8 cellular contexts compared by ENCODE assay signal in the genomic region with DNA sequence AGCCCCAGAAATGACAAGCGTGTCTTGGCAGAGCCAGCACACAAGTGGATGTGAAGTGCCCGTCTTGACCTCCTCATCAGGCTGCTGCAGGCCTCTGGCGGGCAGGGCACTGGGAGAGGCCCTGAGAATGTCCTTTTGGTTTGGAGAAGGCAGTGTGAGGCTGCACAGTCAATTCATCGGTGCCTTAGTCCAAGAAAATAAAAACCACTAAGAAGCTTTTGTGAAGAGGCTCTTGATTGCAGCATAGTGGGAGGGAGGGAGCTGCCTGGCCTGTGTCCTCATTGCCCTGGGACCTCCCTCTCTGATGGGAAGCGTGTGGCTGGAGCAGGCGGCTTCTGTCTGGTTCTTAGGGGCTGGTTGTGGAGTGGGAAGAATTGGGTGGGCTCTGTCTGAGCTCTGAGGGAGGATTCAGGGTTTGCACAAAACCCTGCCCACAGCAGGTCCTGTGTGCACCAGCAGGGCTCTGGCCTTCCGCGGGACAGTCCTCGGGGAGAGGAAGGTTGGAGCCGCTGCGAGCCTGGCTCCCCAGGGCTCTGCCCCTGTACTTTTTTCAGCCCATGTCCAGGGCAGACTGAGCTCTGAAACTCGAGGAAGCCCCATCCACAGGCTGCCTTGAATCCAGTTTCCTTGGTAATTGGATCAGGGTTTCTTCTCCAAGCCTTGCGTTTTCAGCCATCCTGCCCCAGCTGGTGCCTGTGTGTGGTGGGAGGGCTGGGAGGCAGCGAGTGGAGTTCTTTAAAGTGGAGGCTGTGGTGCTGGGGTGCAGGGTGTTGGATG. TPM values are rescaled to one million over a fixed set of nuclear protein-coding genes. Genes with fewer than 3 reads are reported as not detected.
A peak's percentile ranks its signal among the peaks of the same experiment; 100 is the strongest.
DNase-seq lines count a peak whose midpoint lies in the region; ATAC-seq, FAIRE-seq and TF ChIP-seq lines count a peak whose summit lies in the region.

No MANE protein-coding gene starts in this region.

- CTCF ChIA-PET in Calu3 (lab: Charles Lee), result interaction anchor here (0.6 to 0.9 kb wide), 3 partner anchors 38 to 212 kb away, joined by 3 read pairs; partner anchors contain the start of genes FAM221B and TMEM8B
- CTCF ChIA-PET in SK-N-SH (lab: Yijun Ruan, JAX), result interaction anchor here (0.6 to 7.0 kb wide), 7 partner anchors 36 to 548 kb away, joined by 3 to 94 read pairs (median 3); partner anchors contain the start of gene GLIPR2

- H3K9me3 ChIP-seq in SK-N-SH, result no peaks in the 10 kb centered on the region

- TF ChIP-seq EP300 in SK-N-SH (IDR thresholded peaks at IDR 0.05; ENCODE audit: borderline replicate concordance in 1 of 2, low read depth in 1 of 2, low read length in 1 of 2), result no peak

- H3K36me3 ChIP-seq in SK-N-SH (replicated peaks in 1 of 2; ENCODE audit: control insufficient read depth in 1 of 2, insufficient read depth in 2 of 2, low read length in 1 of 2), result no peaks in the 10 kb centered on the region
- H3K36me3 ChIP-seq in rectal smooth muscle tissue (ENCODE audit: control insufficient read depth, insufficient read depth, low read length), result no peaks in the 10 kb centered on the region

- ATAC-seq in GM21390 (IDR thresholded peaks at IDR 0.05; ENCODE audit: unreplicated experiment), result no peak

- H3K4me2 ChIP-seq in SK-N-SH, result peak overlapping the region; percentile 50

- no peaks in the 10 kb centered on the region for H3K36me3 Mint-ChIP-seq in Calu3 (ENCODE audit: insufficient read depth, unreplicated experiment)

- peak; percentile 4 for DNase-seq in Calu3
- DNase-seq in SK-N-SH, result no peak
- peak; percentile 69 for DNase-seq in glomerular visceral epithelial cell (ENCODE audit: extremely low spot score)
- DNase-seq in GM12891 (ENCODE audit: insufficient read length, low spot score), result no peak
- no peak for DNase-seq in inferior parietal cortex (ENCODE audit: extremely low spot score)
- DNase-seq in NCI-H2081 (lab: John Stamatoyannopoulos, UW), result no peak

- H3K4me1 ChIP-seq in SK-N-SH (ENCODE audit: control insufficient read depth in 1 of 2, insufficient read depth in 2 of 2, low read depth in 1 of 2, low read length in 1 of 2) (peaks cover 38 to 46% of the 10 kb centered on the region in 2 experiments; a peak in 3 of 4 replicates), rectal smooth muscle tissue (ENCODE audit: control insufficient read depth, insufficient read depth, low read length) (peaks cover 42% of the 10 kb centered on the region)

- no peak overlapping the region for H3K4me3 Mint-ChIP-seq in Calu3 (ENCODE audit: low read depth, unreplicated experiment)

- peaks cover 54% of the 10 kb centered on the region for H3K4me1 Mint-ChIP-seq in Calu3 (ENCODE audit: low read depth, unreplicated experiment)

- TF ChIP-seq CTCF in Calu3 (IDR thresholded peaks at IDR 0.05; ENCODE audit: unreplicated experiment) (no peak), SK-N-SH (IDR thresholded peaks at IDR 0.05) (no peak)

- peaks cover 37% of the 10 kb centered on the region for H3F3A ChIP-seq in SK-N-SH (replicated peaks; ENCODE audit: insufficient read depth)

- FAIRE-seq in GM12891 (lab: Jason Lieb, UNC), result no peak

- H3K9me2 ChIP-seq in SK-N-SH, result no peaks in the 10 kb centered on the region

- 49% methylated on average over 6 of the region's 14 CpGs for WGBS in SK-N-SH (ENCODE audit: low lambda C conversion rate)

- POLR2A ChIA-PET in SK-N-SH (lab: Yijun Ruan, JAX), result no interaction called here

- H3K27ac Mint-ChIP-seq in Calu3 (ENCODE audit: unreplicated experiment), result peak overlapping the region; percentile 50

- H4K20me1 ChIP-seq in SK-N-SH (ENCODE audit: insufficient read depth), result no peaks in the 10 kb centered on the region

- H3K4me3 ChIP-seq in SK-N-SH (ENCODE audit: low read depth in 2 of 2, low read length in 1 of 2) (no peak overlapping the region), rectal smooth muscle tissue (ENCODE audit: low read length) (peak overlapping the region; percentile 43)

- intact Hi-C loops in Calu3 (cut with micrococcal nuclease; ENCODE audit: unreplicated experiment), result no loop called here

- H3K9me3 Mint-ChIP-seq in Calu3 (ENCODE audit: low read depth, unreplicated experiment), result no peaks in the 10 kb centered on the region

- H3K27ac ChIP-seq in SK-N-SH (ENCODE audit: low read depth in 2 of 2, low read length in 1 of 2) (peak overlapping the region; percentile 89 to 98), rectal smooth muscle tissue (ENCODE audit: low read depth, low read length) (peak overlapping the region; percentile 92)

- TF ChIP-seq RAD21 in SK-N-SH (IDR thresholded peaks at IDR 0.05; ENCODE audit: low read length), result no peak

- no peaks in the 10 kb centered on the region; the same call in 1 of the 2 replicates for H3K79me2 ChIP-seq in SK-N-SH (ENCODE audit: insufficient read depth)

- H3K27me3 Mint-ChIP-seq in Calu3 (ENCODE audit: unreplicated experiment), result no peaks in the 10 kb centered on the region

- BruUV-seq in Calu3 (replicated peaks; lab: Mats Ljungman, UMichigan), result no TSS peak

- H3K27me3 ChIP-seq in SK-N-SH (ENCODE audit: insufficient read depth), result no peaks in the 10 kb centered on the region
- no peaks in the 10 kb centered on the region for H3K27me3 ChIP-seq in rectal smooth muscle tissue (ENCODE audit: control insufficient read depth, insufficient read depth, low read length)

- 0 out of 2 replicates have a peak overlapping the region, but pooled peaks have one; percentile 6 for H2AFZ ChIP-seq in SK-N-SH (ENCODE audit: low read depth)

- no peak for TF ChIP-seq POLR2A in GM12891 (IDR thresholded peaks at IDR 0.05; ENCODE audit: low read depth, low read length)

- H3K9ac ChIP-seq in SK-N-SH, result peak overlapping the region; percentile 68
- no peak overlapping the region for H3K9ac ChIP-seq in rectal smooth muscle tissue (ENCODE audit: low read length)

TF ChIP-seq in SK-N-SH, 30 proteins besides CTCF, POLR2A, EP300 and RAD21 (continues in another document):
- TF ChIP-seq MEF2A (IDR thresholded peaks at IDR 0.05; ENCODE audit: borderline replicate concordance, low read depth) (no peak), SMC3 (IDR thresholded peaks at IDR 0.05; ENCODE audit: low read depth, low read length) (no peak)

TF ChIP-seq in GM12891, 5 proteins besides CTCF, POLR2A, EP300 and RAD21:
- no peak for TF ChIP-seq PAX5 (IDR thresholded peaks at IDR 0.05; ENCODE audit: insufficient read depth, low read length, severe bottlenecking)

RNA-seq across cellular contexts. Expression of gene HRCT1, which starts 1.1 kb away (rescaled TPM):
- total RNA-seq in Calu3 (2022), result 0.69 and 0.90 TPM in 2 replicates
- 2.0 and 3.0 TPM in 2 replicates for polyA plus RNA-seq in SK-N-SH (2012; rRNA removed)
- polyA plus RNA-seq in SK-N-SH (2012; cell fraction: cytosol; rRNA removed), result 1.9 and 2.0 TPM in 2 replicates
- polyA plus RNA-seq in SK-N-SH (2012; cell fraction: nucleus; rRNA removed), result 1.5 and 2.7 TPM in 2 replicates
- polyA plus RNA-seq in GM12891 (2012; ENCODE audit: low read depth, missing spikeins), result not detected

RNA-seq across cellular contexts. Expression of gene SPAAR, which starts 2.2 kb away (rescaled TPM):
- not detected in 2 replicates for total RNA-seq in Calu3 (2022)
- polyA plus RNA-seq in SK-N-SH (2012; rRNA removed), result 0.11 and 0.13 TPM in 2 replicates
- polyA plus RNA-seq in SK-N-SH (2012; cell fraction: cytosol; rRNA removed), result 0.04 and 0.07 TPM in 2 replicates
- 0.23 and 0.24 TPM in 2 replicates for polyA plus RNA-seq in SK-N-SH (2012; cell fraction: nucleus; rRNA removed)
- not detected for polyA plus RNA-seq in GM12891 (2012; ENCODE audit: low read depth, missing spikeins)

RNA-seq across cellular contexts. Expression of gene OR13J1, which starts 36.9 kb away (rescaled TPM):
- not detected in 2 replicates for total RNA-seq in Calu3 (2022)
- not detected in 2 replicates for polyA plus RNA-seq in SK-N-SH (2012; rRNA removed)
- polyA plus RNA-seq in SK-N-SH (2012; cell fraction: cytosol; rRNA removed), result not detected in 2 replicates
- not detected in 2 replicates for polyA plus RNA-seq in SK-N-SH (2012; cell fraction: nucleus; rRNA removed)
- not detected for polyA plus RNA-seq in GM12891 (2012; ENCODE audit: low read depth, missing spikeins)

RNA-seq across cellular contexts. Expression of gene OR2S2, which starts 50.8 kb away (rescaled TPM):
- total RNA-seq in Calu3 (2022), result not detected in 2 replicates
- polyA plus RNA-seq in SK-N-SH (2012; rRNA removed), result 0.16 TPM in 1 of 2 replicates, not detected in the other
- 0.04 and 0.09 TPM in 2 replicates for polyA plus RNA-seq in SK-N-SH (2012; cell fraction: cytosol; rRNA removed)
- 0.12 and 0.30 TPM in 2 replicates for polyA plus RNA-seq in SK-N-SH (2012; cell fraction: nucleus; rRNA removed)
- polyA plus RNA-seq in GM12891 (2012; ENCODE audit: low read depth, missing spikeins), result not detected

Comparison
In these comparisons a context has a peak if more than half of its experiments do, and no peak if none do; other contexts are left out.
1. DNase-seq: peak in Calu3 (single experiment) and glomerular visceral epithelial cell (single experiment); none in SK-N-SH (single experiment), GM12891 (single experiment), inferior parietal cortex (single experiment) and NCI-H2081 (0 of 2).